24 cellular contexts compared by ENCODE assay signal in genomic region chr9:74726581-74726980, GRCh38.
"Had no signal": no experiment of that assay in that cellular context is flagged by ENCODE, and none has a peak within 500 bp of the region (broad histone marks: within the 10 kb centered on the region; RNA-seq: fewer than 3 reads in every experiment).

No MANE protein-coding gene starts in this region.

- H3K4me1 ChIP-seq: heart left ventricle, left lung, lower lobe of right lung, parathyroid adenoma, psoas muscle, upper lobe of left lung, vagina had no signal

- H3K9me3 ChIP-seq: heart left ventricle, left lung, lower lobe of right lung, neutrophil, psoas muscle, suprapubic skin, tibial nerve, upper lobe of left lung, vagina had no signal

- DNase-seq: heart left ventricle; hypothalamus; immature natural killer cell; left colon; left lung; lower lobe of right lung; mammary epithelial cell; mesenchymal stem cell; naive thymus-derived CD8-positive, alpha-beta T cell; occipital lobe; psoas muscle; right cardiac atrium; stimulated activated CD4-positive, alpha-beta T cell treated with anti-CD3 and anti-CD28 coated beads, Interleukin-12 subunit alpha, Interleukin-12 subunit beta, amount 100 ng/mL, for 4 hours; stimulated activated CD4-positive, alpha-beta T cell treated with anti-CD3 and anti-CD28 coated beads, Interleukin-15, amount 100 ng/mL, for 24 hours; stimulated activated CD4-positive, alpha-beta T cell treated with anti-CD3 and anti-CD28 coated beads, Interleukin-2, amount 100 ng/mL, for 24 hours; stimulated activated CD4-positive, alpha-beta T cell treated with anti-CD3 and anti-CD28 coated beads, Interleukin-4, amount 100 ng/mL, for 1 hour; stimulated activated naive CD4-positive, alpha-beta T cell; upper lobe of left lung had no signal

- H3K36me3 ChIP-seq: heart left ventricle, lower lobe of right lung, suprapubic skin, tibial nerve, upper lobe of left lung, vagina had no signal

- H3K27me3 ChIP-seq: heart left ventricle, left lung, neutrophil, suprapubic skin, tibial nerve, upper lobe of left lung, vagina had no signal

- H3K9ac ChIP-seq: parathyroid adenoma had no signal

- H2AFZ ChIP-seq: parathyroid adenoma had no signal

- H3K4me3 ChIP-seq: heart left ventricle, left lung, lower lobe of right lung, psoas muscle, skin epidermis, suprapubic skin, tibial nerve, upper lobe of left lung, vagina had no signal

- H3K79me2 ChIP-seq: parathyroid adenoma had no signal

- H3K27ac ChIP-seq: heart left ventricle, left lung, lower lobe of right lung, neutrophil, parathyroid adenoma, psoas muscle, skin epidermis, suprapubic skin, tibial nerve, upper lobe of left lung, vagina had no signal
